Comparison of ENCODE assay signal across 15 cellular contexts in genomic region chr9:99034149-99034548, GRCh38.
DNase-seq lines count a peak whose midpoint lies in the region; ATAC-seq lines count a peak whose summit lies in the region.
"Had no signal": no experiment of that assay in that cellular context is flagged by ENCODE, and none has a peak within 500 bp of the region (broad histone marks: within the 10 kb centered on the region; RNA-seq: fewer than 3 reads in every experiment).

No MANE protein-coding gene starts in this region.

- DNase-seq in NCI-H1105 (lab: John Stamatoyannopoulos, UW) (peak; percentile 8), NCI-H1105 treated with DMSO at 0.1 percent for 48 hours (lab: John Stamatoyannopoulos, UW) (no peak), glomerular visceral epithelial cell (ENCODE audit: extremely low spot score) (peak; percentile 22), NCI-H524 treated with DMSO at 0.1 percent for 48 hours (lab: John Stamatoyannopoulos, UW) (no peak), SIG-M5 treated with dmso at 0.1 percent for 504 hours (lab: John Stamatoyannopoulos, UW; ENCODE audit: unreplicated experiment) (no peak), T-helper 17 cell (no peak)
- DNase-seq: AML-193; Caco-2; CD8-positive, alpha-beta memory T cell; DMS53; GF-D8 had no signal

- H3K27me3 Mint-ChIP-seq in T-helper 17 cell: no peaks in the 10 kb centered on the region
- H3K27me3 Mint-ChIP-seq: CD8-positive, alpha-beta memory T cell had no signal

- no peak overlapping the region for H3K4me3 Mint-ChIP-seq in T-helper 17 cell
- H3K4me3 Mint-ChIP-seq: CD8-positive, alpha-beta memory T cell had no signal

- H3K4me1 Mint-ChIP-seq in T-helper 17 cell: peaks cover 11% of the 10 kb centered on the region

- no peaks in the 10 kb centered on the region for H3K9me3 ChIP-seq in T-helper 17 cell (ENCODE audit: control insufficient read depth, low read length, poor library complexity, severe bottlenecking)
- H3K9me3 ChIP-seq: BLaER1, Caco-2 had no signal

- H3K27ac Mint-ChIP-seq in T-helper 17 cell: no peak overlapping the region

- peaks cover 9% of the 10 kb centered on the region for H3K36me3 Mint-ChIP-seq in T-helper 17 cell (ENCODE audit: low read depth)

- ATAC-seq in GM18511 (IDR thresholded peaks at IDR 0.05; ENCODE audit: unreplicated experiment): peak; percentile 67
- ATAC-seq in HG03432 (IDR thresholded peaks at IDR 0.05; ENCODE audit: unreplicated experiment): peak; percentile 55
- ATAC-seq in T-helper 17 cell: no peak
- ATAC-seq: HCT116 had no signal

Comparison
In these comparisons a context has a peak if more than half of its experiments do, and no peak if none do; other contexts are left out.
1. DNase-seq: peak in NCI-H1105 (single experiment) and glomerular visceral epithelial cell (single experiment); none in NCI-H1105 treated with DMSO at 0.1 percent for 48 hours (single experiment), NCI-H524 treated with DMSO at 0.1 percent for 48 hours (single experiment), SIG-M5 treated with dmso at 0.1 percent for 504 hours (single experiment) and T-helper 17 cell (0 of 3).